Comparison of ENCODE assay signal across 17 cellular contexts in the genomic region with DNA sequence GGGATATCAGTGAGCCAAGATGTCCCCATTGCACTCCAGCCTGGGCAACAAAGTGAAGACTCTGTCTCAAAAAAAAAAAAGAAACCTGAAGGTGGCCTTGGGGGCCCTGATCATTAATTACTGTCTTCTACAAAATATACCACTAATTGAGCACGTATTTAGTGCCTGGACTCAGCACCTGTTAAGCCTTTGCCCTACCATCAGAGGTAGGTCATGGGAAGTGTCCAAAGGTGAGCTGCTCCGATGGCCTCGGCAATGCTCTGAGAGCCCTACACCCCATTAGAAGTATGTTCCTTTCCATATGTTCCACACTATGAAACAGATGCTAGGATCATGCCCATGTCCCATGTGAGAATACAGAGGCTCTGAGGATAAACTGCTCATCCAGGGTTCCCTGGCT. TPM values are rescaled to one million over a fixed set of nuclear protein-coding genes. Genes with fewer than 3 reads are reported as not detected.
A peak's percentile ranks its signal among the peaks of the same experiment; 100 is the strongest.
DNase-seq lines count a peak whose midpoint lies in the region; ATAC-seq and TF ChIP-seq lines count a peak whose summit lies in the region.
"Had no signal": no experiment of that assay in that cellular context is flagged by ENCODE, and none has a peak within 500 bp of the region (broad histone marks: within the 10 kb centered on the region; RNA-seq: fewer than 3 reads in every experiment).

No MANE protein-coding gene starts in this region.

- no peak overlapping the region for H2AFZ ChIP-seq in osteoblast (ENCODE audit: low read length)

- no peak for TF ChIP-seq POLR2A in body of pancreas (IDR thresholded peaks at IDR 0.05)

- H3K27ac Mint-ChIP-seq in CD4-positive, CD25-positive, alpha-beta regulatory T cell: peak overlapping the region; percentile 96 to 97 (median 97)
- H3K27ac Mint-ChIP-seq in IgD-negative memory B cell (peak overlapping the region in 2 of 3 donors; percentile 88 to 95), HFFc6 (no peak overlapping the region)

- peaks cover 25% of the 10 kb centered on the region for H3K79me2 ChIP-seq in osteoblast (ENCODE audit: insufficient read depth, low read length)

- H3K4me1 Mint-ChIP-seq in CD4-positive, CD25-positive, alpha-beta regulatory T cell: peaks cover 22 to 85% (median 51%) of the 10 kb centered on the region in 4 donors
- H3K4me1 Mint-ChIP-seq in IgD-negative memory B cell (peaks cover 9 to 15% (median 15%) of the 10 kb centered on the region in 3 donors), HFFc6 (ENCODE audit: low read depth) (peaks cover 6% of the 10 kb centered on the region)

- no peaks in the 10 kb centered on the region for H3K27me3 ChIP-seq in CD4-positive, CD25-positive, alpha-beta regulatory T cell (ENCODE audit: control insufficient read depth, insufficient read depth, low read length)
- H3K27me3 ChIP-seq in body of pancreas (no peaks in the 10 kb centered on the region), osteoblast (ENCODE audit: insufficient read depth, low read length) (no peaks in the 10 kb centered on the region)
- H3K27me3 ChIP-seq: testis had no signal

- H3K9me3 ChIP-seq in CD4-positive, CD25-positive, alpha-beta regulatory T cell (ENCODE audit: control insufficient read depth in 2 of 2, low read length in 2 of 2): no peaks in the 10 kb centered on the region
- H3K9me3 ChIP-seq in body of pancreas: no peaks in the 10 kb centered on the region
- no peaks in the 10 kb centered on the region for H3K9me3 ChIP-seq in osteoblast (ENCODE audit: low read depth, low read length)
- H3K9me3 ChIP-seq: testis had no signal

- peak overlapping the region; percentile 71 for H3K4me3 ChIP-seq in CD4-positive, CD25-positive, alpha-beta regulatory T cell (ENCODE audit: low read depth, low read length)
- H3K4me3 ChIP-seq in body of pancreas (no peak overlapping the region), osteoblast (ENCODE audit: insufficient read depth, low read length) (no peak overlapping the region)
- H3K4me3 ChIP-seq: testis had no signal

- TF ChIP-seq CTCF in body of pancreas (IDR thresholded peaks at IDR 0.05): no peak
- no peak for TF ChIP-seq CTCF in osteoblast (IDR thresholded peaks at IDR 0.05; ENCODE audit: extremely low read depth, low read depth, low read length)
- no peak for TF ChIP-seq CTCF in HFFc6 (IDR thresholded peaks at IDR 0.05)

- peaks cover 40% of the 10 kb centered on the region for H3K36me3 Mint-ChIP-seq in CD4-positive, CD25-positive, alpha-beta regulatory T cell
- H3K36me3 Mint-ChIP-seq in IgD-negative memory B cell: peaks cover 6% of the 10 kb centered on the region
- H3K36me3 Mint-ChIP-seq in HFFc6 (ENCODE audit: low read depth): peaks cover 12% of the 10 kb centered on the region

- peaks cover 97% of the 10 kb centered on the region for H3K4me1 ChIP-seq in CD4-positive, CD25-positive, alpha-beta regulatory T cell (ENCODE audit: control insufficient read depth, insufficient read depth, low read length, poor library complexity, severe bottlenecking)
- peaks cover 92% of the 10 kb centered on the region for H3K4me1 ChIP-seq in body of pancreas
- H3K4me1 ChIP-seq in osteoblast (ENCODE audit: insufficient read depth, low read length): no peaks in the 10 kb centered on the region

- H3K27me3 Mint-ChIP-seq in CD4-positive, CD25-positive, alpha-beta regulatory T cell: no peaks in the 10 kb centered on the region
- H3K27me3 Mint-ChIP-seq in IgD-negative memory B cell: no peaks in the 10 kb centered on the region
- peaks cover 3% of the 10 kb centered on the region; the same call in 1 of the 2 replicates for H3K27me3 Mint-ChIP-seq in HFFc6 (ENCODE audit: insufficient read depth)

- 65 to 69% methylated on average over 3 of the region's 3 CpGs for WGBS in body of pancreas, 2 donors

- H3K9me3 Mint-ChIP-seq in CD4-positive, CD25-positive, alpha-beta regulatory T cell: no peaks in the 10 kb centered on the region
- H3K9me3 Mint-ChIP-seq in IgD-negative memory B cell (no peaks in the 10 kb centered on the region), HFFc6 (no peaks in the 10 kb centered on the region)

- no peak for ATAC-seq in CD4-positive, CD25-positive, alpha-beta regulatory T cell (ENCODE audit: low read depth in 2 of 2)
- ATAC-seq in body of pancreas (no peak), GM18909 (IDR thresholded peaks at IDR 0.05; ENCODE audit: poor library complexity, unreplicated experiment) (no peak)

- peak overlapping the region; percentile 79 for H3K27ac ChIP-seq in CD4-positive, CD25-positive, alpha-beta regulatory T cell (ENCODE audit: insufficient read depth, low read length, poor library complexity, severe bottlenecking)
- peak overlapping the region; percentile 75 to 83 (median 76) for H3K27ac ChIP-seq in body of pancreas
- H3K27ac ChIP-seq in osteoblast (ENCODE audit: low read depth, low read length): no peak overlapping the region
- H3K27ac ChIP-seq: testis had no signal

- intact Hi-C loops in body of pancreas (cut with DNase I): no loop called here

- peaks cover 29% of the 10 kb centered on the region for H4K20me1 ChIP-seq in osteoblast (ENCODE audit: insufficient read depth, low read length)

- peak overlapping the region; percentile 89 to 91 (median 90) for H3K4me3 Mint-ChIP-seq in CD4-positive, CD25-positive, alpha-beta regulatory T cell
- peak overlapping the region in 1 of 4 donors; percentile 66 for H3K4me3 Mint-ChIP-seq in IgD-negative memory B cell
- no peak overlapping the region for H3K4me3 Mint-ChIP-seq in HFFc6

- no peak for DNase-seq in CD4-positive, CD25-positive, alpha-beta regulatory T cell
- DNase-seq in body of pancreas: no peak
- DNase-seq in osteoblast (ENCODE audit: insufficient read length, low spot score, missing footprints): peak; percentile 52
- DNase-seq in cerebellum (ENCODE audit: low spot score): no peak
- no peak for DNase-seq in NCI-H524 (lab: John Stamatoyannopoulos, UW)
- DNase-seq in HFFc6: no peak
- DNase-seq: activated gamma-delta T cell treated with Interleukin-2 at 50 U/mL for 16 hours; central memory CD4-positive, alpha-beta T cell; DMS79 treated with DMSO at 0.1 percent for 48 hours; HCEC 1CT; KG1; mesenchymal stem cell; NCI-H146; NCI-H446; testis had no signal

- H3K4me2 ChIP-seq in osteoblast (ENCODE audit: insufficient read depth, low read length): no peak overlapping the region

- peaks cover 22% of the 10 kb centered on the region for H3K36me3 ChIP-seq in CD4-positive, CD25-positive, alpha-beta regulatory T cell (ENCODE audit: control insufficient read depth, insufficient read depth, low read length)
- H3K36me3 ChIP-seq in body of pancreas (replicated peaks in 1 of 2; ENCODE audit: insufficient read depth in 1 of 2, low read depth in 2 of 2): peaks cover 0 to 1% of the 10 kb centered on the region in 2 donors
- H3K36me3 ChIP-seq in osteoblast (ENCODE audit: insufficient read depth, low read length): peaks cover 45% of the 10 kb centered on the region

RNA-seq across cellular contexts. Expression of a gene that starts 20.9 kb away (rescaled TPM):
- total RNA-seq in CD4-positive, CD25-positive, alpha-beta regulatory T cell: 124 TPM
- polyA plus RNA-seq in CD4-positive, CD25-positive, alpha-beta regulatory T cell: 100 to 1,000 TPM; 262 to 385 (median 285) TPM
- polyA plus RNA-seq in IgD-negative memory B cell: 144 TPM
- total RNA-seq in body of pancreas (10 to 100 TPM; 50.6 to 73.2 TPM), osteoblast (57.5 and 68.0 TPM in 2 replicates), cerebellum (25.4 TPM)
- 10 to 100 TPM; 66.0 to 79.7 (median 72.4) TPM for total RNA-seq in HFFc6 (2021; fragmentation: NEBNext Ultra II Directional; extraction: Animal tissue kit (Norgen Biotek cat#: 25700))

RNA-seq across cellular contexts. Expression of a gene that starts 21.7 kb away (rescaled TPM):
- 0.84 TPM for total RNA-seq in CD4-positive, CD25-positive, alpha-beta regulatory T cell
- polyA plus RNA-seq in CD4-positive, CD25-positive, alpha-beta regulatory T cell: not detected
- polyA plus RNA-seq in IgD-negative memory B cell: 0.26 TPM
- total RNA-seq in body of pancreas (1 to 10 TPM; 2.6 to 4.9 TPM), osteoblast (under 0.01 and 0.29 TPM in 2 replicates), cerebellum (0.45 TPM)
- under 1 TPM; 0.33 to 0.69 (median 0.42) TPM for total RNA-seq in HFFc6 (2021; fragmentation: NEBNext Ultra II Directional; extraction: Animal tissue kit (Norgen Biotek cat#: 25700))

RNA-seq across cellular contexts. Expression of a gene that starts 31.5 kb away (rescaled TPM):
- total RNA-seq in CD4-positive, CD25-positive, alpha-beta regulatory T cell: 50.2 TPM
- polyA plus RNA-seq in CD4-positive, CD25-positive, alpha-beta regulatory T cell: under 1 TPM; 0.05 to 0.18 (median 0.16) TPM
- polyA plus RNA-seq in IgD-negative memory B cell: 0.70 TPM
- 10 to 100 TPM in 1 of 2 donors, 1 to 10 TPM in 1; 8.0 to 23.4 TPM for total RNA-seq in body of pancreas
- 2.2 and 2.9 TPM in 2 replicates for total RNA-seq in osteoblast
- 5.2 TPM for total RNA-seq in cerebellum
- 10 to 100 TPM; 23.3 to 26.2 (median 24.3) TPM for total RNA-seq in HFFc6 (2021; fragmentation: NEBNext Ultra II Directional; extraction: Animal tissue kit (Norgen Biotek cat#: 25700))

RNA-seq across cellular contexts. Expression of a gene that starts 31.6 kb away (rescaled TPM):
- 3.6 TPM for total RNA-seq in CD4-positive, CD25-positive, alpha-beta regulatory T cell
- polyA plus RNA-seq in CD4-positive, CD25-positive, alpha-beta regulatory T cell: 1 to 10 TPM; 1.5 to 5.5 (median 2.5) TPM
- polyA plus RNA-seq in IgD-negative memory B cell: 3.1 TPM
- total RNA-seq in body of pancreas (10 to 100 TPM; 11.9 to 39.9 TPM), osteoblast (346 and 377 TPM in 2 replicates), cerebellum (3.3 TPM)
- 100 to 1,000 TPM; 117 to 316 (median 287) TPM for total RNA-seq in HFFc6 (2021; fragmentation: NEBNext Ultra II Directional; extraction: Animal tissue kit (Norgen Biotek cat#: 25700))

RNA-seq across cellular contexts. Expression of a gene that starts 47.0 kb away (rescaled TPM):
- 23.3 TPM for total RNA-seq in CD4-positive, CD25-positive, alpha-beta regulatory T cell
- 10 to 100 TPM; 43.0 to 63.0 (median 49.8) TPM for polyA plus RNA-seq in CD4-positive, CD25-positive, alpha-beta regulatory T cell
- polyA plus RNA-seq in IgD-negative memory B cell: 60.8 TPM
- total RNA-seq in body of pancreas (100 to 1,000 TPM; 117 to 121 TPM), osteoblast (67.5 and 75.6 TPM in 2 replicates), cerebellum (22.7 TPM)
- 10 to 100 TPM; 33.2 to 39.3 (median 37.4) TPM for total RNA-seq in HFFc6 (2021; fragmentation: NEBNext Ultra II Directional; extraction: Animal tissue kit (Norgen Biotek cat#: 25700))
